21 cellular contexts compared by ENCODE assay signal in genomic region chr17:75902406-75902805, GRCh38. TPM values are rescaled to one million over a fixed set of nuclear protein-coding genes. Genes with fewer than 3 reads are reported as not detected.
A peak's percentile ranks its signal among the peaks of the same experiment; 100 is the strongest.
DNase-seq lines count a peak whose midpoint lies in the region; ATAC-seq, FAIRE-seq and TF ChIP-seq lines count a peak whose summit lies in the region.
"Had no signal": no experiment of that assay in that cellular context is flagged by ENCODE, and none has a peak within 500 bp of the region (broad histone marks: within the 10 kb centered on the region; RNA-seq: fewer than 3 reads in every experiment).

No MANE protein-coding gene starts in this region.

- H3K36me3 ChIP-seq in HepG2 (replicated peaks in 1 of 2; ENCODE audit: control insufficient read depth in 1 of 2, insufficient read depth in 2 of 2, low read length in 2 of 2) = peaks cover 28 to 53% of the 10 kb centered on the region in 2 experiments
- peaks cover 0 to 38% (median 13%) of the 10 kb centered on the region in 4 donors for H3K36me3 ChIP-seq in right lobe of liver
- peaks cover 67% of the 10 kb centered on the region for H3K36me3 ChIP-seq in NT2/D1 (ENCODE audit: insufficient read depth, insufficient read length, low read length)

- no peak for FAIRE-seq in HepG2 (lab: Jason Lieb, UNC)
- FAIRE-seq: A549, HTR-8/SVneo had no signal

- 97% methylated on average over 6 of the region's 6 CpGs for WGBS in HepG2 (ENCODE audit: low lambda C conversion rate)
- 98% methylated on average over 5 of the region's 6 CpGs for WGBS in right lobe of liver (ENCODE audit: insufficient coverage, low coverage, low lambda C conversion rate, missing lambda C conversion rate)

- no peak overlapping the region for H3K4me3 Mint-ChIP-seq in activated CD8-positive, alpha-beta memory T cell treated with anti-CD3 and anti-CD28 coated beads, Interleukin-2, amount 10 ng/mL, durations not matched to agents 7 days and 5 days
- H3K4me3 Mint-ChIP-seq in MCF 10A (ENCODE audit: unreplicated experiment) = no peak overlapping the region

- H3K9ac ChIP-seq in HepG2 (ENCODE audit: insufficient read depth, low read depth, low read length) (no peak overlapping the region), NT2/D1 (ENCODE audit: insufficient read length, low read depth) (peak overlapping the region; percentile 5)
- H3K9ac ChIP-seq: SK-N-SH had no signal

- peaks cover 8% of the 10 kb centered on the region for H3K36me3 Mint-ChIP-seq in activated CD8-positive, alpha-beta memory T cell treated with anti-CD3 and anti-CD28 coated beads, Interleukin-2, amount 10 ng/mL, durations not matched to agents 7 days and 5 days
- peaks cover 31% of the 10 kb centered on the region for H3K36me3 Mint-ChIP-seq in MCF 10A (ENCODE audit: insufficient read depth, unreplicated experiment)
- H3K36me3 Mint-ChIP-seq: IgD-negative memory B cell had no signal

- no peaks in the 10 kb centered on the region for H4K20me1 ChIP-seq in HepG2 (ENCODE audit: insufficient read depth, low read length)

- no peak overlapping the region for H3K4me2 ChIP-seq in HepG2 (ENCODE audit: low read depth, low read length)

- H3K4me3 ChIP-seq in HepG2 (replicated peaks in 1 of 3; ENCODE audit: insufficient read depth in 1 of 3, low read depth in 2 of 3, low read length in 3 of 3) (no peak overlapping the region), right lobe of liver (no peak overlapping the region), NT2/D1 (ENCODE audit: insufficient read length, low read depth) (no peak overlapping the region)
- H3K4me3 ChIP-seq: A549, HAP-1 had no signal

- POLR2A ChIA-PET in HepG2 (lab: Yijun Ruan, JAX) (interaction anchor here (0.5 to 7.7 kb wide), 5 partner anchors 10 to 101 kb away, joined by 4 to 95 read pairs (median 55); partner anchors contain the start of genes TRIM47 and WBP2), MCF 10A (lab: Yijun Ruan, JAX) (interaction anchor here (1.5 to 4.6 kb wide), 2 partner anchors 25 to 122 kb away, joined by 4 to 34 read pairs; partner anchors contain the start of gene TRIM47)

- DNase-seq in HepG2 (ENCODE audit: low spot score) = no peak
- no peak for DNase-seq in right lobe of liver
- DNase-seq in NT2/D1 (ENCODE audit: low read depth, low spot score) = no peak
- peak; percentile 55 for DNase-seq in kidney glomerular epithelial cell (lab: John Stamatoyannopoulos, UW)
- no peak for DNase-seq in activated CD8-positive, alpha-beta memory T cell treated with anti-CD3 and anti-CD28 coated beads, Interleukin-2, amount 10 ng/mL, durations not matched to agents 7 days and 5 days
- no peak for DNase-seq in MCF 10A (ENCODE audit: unreplicated experiment)
- DNase-seq in NCI-H446 treated with DMSO at 0.1 percent for 48 hours (lab: John Stamatoyannopoulos, UW) = no peak
- DNase-seq: C1 segment of cervical spinal cord, DMS79 treated with DMSO at 0.1 percent for 48 hours, NCI-H1105, NCI-H2081, NCI-H2171 treated with DMSO at 0.1 percent for 48 hours, NCI-H446, OCI-M1, SHP77 treated with DMSO at 0.1 percent for 48 hours, SK-N-SH had no signal

- no peak overlapping the region for H3K27ac ChIP-seq in HepG2 (ENCODE audit: extremely low read length, insufficient read depth, low read length)
- H3K27ac ChIP-seq in right lobe of liver = no peak overlapping the region
- H3K27ac ChIP-seq: A549 had no signal

- no peak overlapping the region for H2AFZ ChIP-seq in HepG2 (ENCODE audit: low read length)

- peaks cover 24% of the 10 kb centered on the region for H3K4me1 Mint-ChIP-seq in activated CD8-positive, alpha-beta memory T cell treated with anti-CD3 and anti-CD28 coated beads, Interleukin-2, amount 10 ng/mL, durations not matched to agents 7 days and 5 days
- no peaks in the 10 kb centered on the region for H3K4me1 Mint-ChIP-seq in MCF 10A (ENCODE audit: insufficient read depth, unreplicated experiment)

- no peaks in the 10 kb centered on the region for H3K9me3 ChIP-seq in HepG2 (ENCODE audit: low read length)
- no peaks in the 10 kb centered on the region for H3K9me3 ChIP-seq in right lobe of liver
- no peaks in the 10 kb centered on the region for H3K9me3 ChIP-seq in NT2/D1 (ENCODE audit: insufficient read depth, low read length)
- H3K9me3 ChIP-seq: A549, HAP-1, SK-N-SH had no signal

- no peaks in the 10 kb centered on the region for H3K27me3 Mint-ChIP-seq in activated CD8-positive, alpha-beta memory T cell treated with anti-CD3 and anti-CD28 coated beads, Interleukin-2, amount 10 ng/mL, durations not matched to agents 7 days and 5 days
- H3K27me3 Mint-ChIP-seq in MCF 10A (ENCODE audit: insufficient read depth, unreplicated experiment) = no peaks in the 10 kb centered on the region
- H3K27me3 Mint-ChIP-seq: IgD-negative memory B cell had no signal

- BruUV-seq in HepG2 (replicated peaks; lab: Mats Ljungman, UMichigan) (no TSS peak), MCF 10A (replicated peaks; lab: Mats Ljungman, UMichigan) (no TSS peak)

- CTCF ChIA-PET in HepG2 (lab: Yijun Ruan, JAX; ENCODE audit: low intra/inter-chr PET ratio, low total read pairs) = no interaction called here
- CTCF ChIA-PET in activated CD8-positive, alpha-beta memory T cell treated with anti-CD3 and anti-CD28 coated beads, Interleukin-2, amount 10 ng/mL, durations not matched to agents 7 days and 5 days (lab: Charles Lee) = interaction anchor here (0.6 to 5.8 kb wide), 3 partner anchors 27 to 99 kb away, joined by 3 to 102 read pairs (median 6); partner anchors contain the start of genes CDK3 and WBP2
- CTCF ChIA-PET in MCF 10A (lab: Yijun Ruan, JAX) = interaction anchor here (0.6 kb wide), 1 partner anchor 112 kb away, joined by 4 read pairs; no protein-coding TSS in a partner anchor

- no peak overlapping the region for H3K27ac Mint-ChIP-seq in activated CD8-positive, alpha-beta memory T cell treated with anti-CD3 and anti-CD28 coated beads, Interleukin-2, amount 10 ng/mL, durations not matched to agents 7 days and 5 days
- no peak overlapping the region for H3K27ac Mint-ChIP-seq in MCF 10A (ENCODE audit: low read depth, unreplicated experiment)

- TF ChIP-seq RAD21 in HepG2 (CRISPR knock-in tag; IDR thresholded peaks at IDR 0.05) = no peak

- H3K4me1 ChIP-seq in HepG2 (ENCODE audit: insufficient read depth, low read length) (peaks cover 38% of the 10 kb centered on the region), right lobe of liver (peaks cover 0 to 30% (median 6%) of the 10 kb centered on the region in 4 donors), NT2/D1 (ENCODE audit: insufficient read depth, insufficient read length) (peaks cover 19% of the 10 kb centered on the region)

- no peaks in the 10 kb centered on the region; a peak in 1 of 5 replicates for H3K27me3 ChIP-seq in HepG2 (ENCODE audit: control insufficient read depth in 1 of 2, insufficient read depth in 2 of 2, low read length in 2 of 2)
- no peaks in the 10 kb centered on the region for H3K27me3 ChIP-seq in right lobe of liver
- H3K27me3 ChIP-seq in NT2/D1 (ENCODE audit: insufficient read depth, insufficient read length) = no peaks in the 10 kb centered on the region

- H3K9me3 Mint-ChIP-seq in activated CD8-positive, alpha-beta memory T cell treated with anti-CD3 and anti-CD28 coated beads, Interleukin-2, amount 10 ng/mL, durations not matched to agents 7 days and 5 days (ENCODE audit: low read depth) = no peaks in the 10 kb centered on the region
- no peaks in the 10 kb centered on the region for H3K9me3 Mint-ChIP-seq in MCF 10A (ENCODE audit: unreplicated experiment)
- H3K9me3 Mint-ChIP-seq: IgD-negative memory B cell had no signal

- no peak for ATAC-seq in HepG2
- no peak for ATAC-seq in right lobe of liver
- ATAC-seq in activated CD8-positive, alpha-beta memory T cell treated with anti-CD3 and anti-CD28 coated beads, Interleukin-2, amount 10 ng/mL, durations not matched to agents 7 days and 5 days = no peak
- ATAC-seq in GM18861 (IDR thresholded peaks at IDR 0.05; ENCODE audit: unreplicated experiment) = no peak
- ATAC-seq: A549 had no signal

- in situ Hi-C loops in HepG2 (cut with HindIII; ENCODE audit: extremely low pct_ligation_motif_present, low pct_unique_long_range_greater_than_20kb) = no loop called here

- no peak for TF ChIP-seq CTCF in HepG2 (CRISPR knock-in tag; IDR thresholded peaks at IDR 0.05)
- TF ChIP-seq CTCF in right lobe of liver (IDR thresholded peaks at IDR 0.05) = no peak
- no peak for TF ChIP-seq CTCF in MCF 10A (IDR thresholded peaks at IDR 0.05; ENCODE audit: unreplicated experiment)

- TF ChIP-seq EP300 in HepG2 (IDR thresholded peaks at IDR 0.05; ENCODE audit: low read depth in 2 of 2, low read length in 2 of 2) (no peak), HepG2 (CRISPR knock-in tag; IDR thresholded peaks at IDR 0.05; ENCODE audit: borderline replicate concordance) (no peak)

- intact Hi-C loops in HepG2 (cut with micrococcal nuclease; ENCODE audit: unreplicated experiment) (no loop called here), right lobe of liver (cut with DNase I) (no loop called here), MCF 10A (cut with micrococcal nuclease) (no loop called here)

- peaks cover 19% of the 10 kb centered on the region for H3K79me2 ChIP-seq in HepG2 (ENCODE audit: insufficient read depth, low read length)

- TF ChIP-seq POLR2A in HepG2 (IDR thresholded peaks at IDR 0.05; ENCODE audit: insufficient read depth in 1 of 2, low read depth in 2 of 2, low read length in 2 of 2) = no peak
- TF ChIP-seq POLR2A in right lobe of liver (IDR thresholded peaks at IDR 0.05) = no peak

RNA-seq across cellular contexts. Expression of gene MRPL38, which starts 2.3 kb away (rescaled TPM):
- 88.8 and 125 TPM in 2 replicates for total RNA-seq in HepG2 (2016; rRNA removed; fragmentation: Illumina TruSeq; extraction: Trizol)
- 53.2 and 53.6 TPM in 2 replicates for total RNA-seq in HepG2 (2016; cell fraction: cytosol; rRNA removed; fragmentation: Illumina TruSeq; extraction: Trizol; ENCODE audit: low read depth)
- 73.5 and 128 TPM in 2 replicates for total RNA-seq in HepG2 (2016; cell fraction: insoluble cytoplasmic fraction; rRNA removed; fragmentation: Illumina TruSeq; extraction: Trizol)
- 62.4 and 67.5 TPM in 2 replicates for total RNA-seq in HepG2 (2016; cell fraction: membrane; rRNA removed; fragmentation: Illumina TruSeq; extraction: Trizol)
- total RNA-seq in HepG2 (2016; cell fraction: nucleus; rRNA removed; fragmentation: Illumina TruSeq; extraction: Trizol) = 71.0 and 89.4 TPM in 2 replicates
- 83.7 and 91.0 TPM in 2 replicates for polyA plus RNA-seq in HepG2 (2011; rRNA removed)
- 36.5 and 58.7 TPM in 2 replicates for polyA plus RNA-seq in HepG2 (2011; cell fraction: cytosol; rRNA removed)
- polyA plus RNA-seq in HepG2 (2011; cell fraction: nucleus; rRNA removed) = 354 and 357 TPM in 2 replicates
- 56.1 and 67.2 TPM in 2 replicates for polyA plus RNA-seq in HepG2 (2012)
- 36.0 and 42.4 TPM in 2 replicates for polyA plus RNA-seq in HepG2 (2016; cell fraction: cytosol; fragmentation: Illumina TruSeq; extraction: Trizol; ENCODE audit: low read depth)
- 69.7 and 88.6 TPM in 2 replicates for polyA plus RNA-seq in HepG2 (2016; cell fraction: insoluble cytoplasmic fraction; fragmentation: Illumina TruSeq; extraction: Trizol; ENCODE audit: low read depth)
- 48.5 and 49.3 TPM in 2 replicates for polyA plus RNA-seq in HepG2 (2016; cell fraction: membrane; fragmentation: Illumina TruSeq; extraction: Trizol; ENCODE audit: low read depth)
- 191 and 212 TPM in 2 replicates for polyA plus RNA-seq in HepG2 (2016; cell fraction: nucleus; fragmentation: Illumina TruSeq; extraction: Trizol; ENCODE audit: insufficient read depth, low read depth)
- polyA minus RNA-seq in HepG2 (2011; rRNA and poly(A)+ RNA removed; ENCODE audit: low replicate concordance) = 110 and 142 TPM in 2 replicates
- 44.8 and 58.7 TPM in 2 replicates for polyA minus RNA-seq in HepG2 (2011; cell fraction: cytosol; rRNA and poly(A)+ RNA removed)
- polyA minus RNA-seq in HepG2 (2011; cell fraction: nucleus; rRNA and poly(A)+ RNA removed) = 57.4 and 57.8 TPM in 2 replicates
- total RNA-seq in right lobe of liver = 10 to 100 TPM; 46.1 to 79.8 (median 57.3) TPM
- total RNA-seq in activated CD8-positive, alpha-beta memory T cell treated with anti-CD3 and anti-CD28 coated beads, Interleukin-2, amount 10 ng/mL, durations not matched to agents 7 days and 5 days = 100 to 1,000 TPM; 115 to 139 TPM
- total RNA-seq in MCF 10A (2022) = 97.9 and 111 TPM in 2 replicates

RNA-seq across cellular contexts. Expression of gene TRIM65, which starts 5.7 kb away (rescaled TPM):
- total RNA-seq in HepG2 (2016; rRNA removed; fragmentation: Illumina TruSeq; extraction: Trizol) = 22.4 and 24.6 TPM in 2 replicates
- 3.6 and 3.8 TPM in 2 replicates for total RNA-seq in HepG2 (2016; cell fraction: cytosol; rRNA removed; fragmentation: Illumina TruSeq; extraction: Trizol; ENCODE audit: low read depth)
- 23.0 and 23.6 TPM in 2 replicates for total RNA-seq in HepG2 (2016; cell fraction: insoluble cytoplasmic fraction; rRNA removed; fragmentation: Illumina TruSeq; extraction: Trizol)
- total RNA-seq in HepG2 (2016; cell fraction: membrane; rRNA removed; fragmentation: Illumina TruSeq; extraction: Trizol) = 8.9 and 9.0 TPM in 2 replicates
- 11.5 and 14.9 TPM in 2 replicates for total RNA-seq in HepG2 (2016; cell fraction: nucleus; rRNA removed; fragmentation: Illumina TruSeq; extraction: Trizol)
- 10.3 and 15.2 TPM in 2 replicates for polyA plus RNA-seq in HepG2 (2011; rRNA removed)
- 10.5 and 11.9 TPM in 2 replicates for polyA plus RNA-seq in HepG2 (2011; cell fraction: cytosol; rRNA removed)
- 14.3 and 15.6 TPM in 2 replicates for polyA plus RNA-seq in HepG2 (2011; cell fraction: nucleus; rRNA removed)
- polyA plus RNA-seq in HepG2 (2012) = 9.0 and 10.3 TPM in 2 replicates
- 2.4 and 2.5 TPM in 2 replicates for polyA plus RNA-seq in HepG2 (2016; cell fraction: cytosol; fragmentation: Illumina TruSeq; extraction: Trizol; ENCODE audit: low read depth)
- 18.6 and 20.0 TPM in 2 replicates for polyA plus RNA-seq in HepG2 (2016; cell fraction: insoluble cytoplasmic fraction; fragmentation: Illumina TruSeq; extraction: Trizol; ENCODE audit: low read depth)
- polyA plus RNA-seq in HepG2 (2016; cell fraction: membrane; fragmentation: Illumina TruSeq; extraction: Trizol; ENCODE audit: low read depth) = 5.1 and 5.7 TPM in 2 replicates
- 31.5 and 31.7 TPM in 2 replicates for polyA plus RNA-seq in HepG2 (2016; cell fraction: nucleus; fragmentation: Illumina TruSeq; extraction: Trizol; ENCODE audit: insufficient read depth, low read depth)
- 13.4 and 15.0 TPM in 2 replicates for polyA minus RNA-seq in HepG2 (2011; rRNA and poly(A)+ RNA removed; ENCODE audit: low replicate concordance)
- polyA minus RNA-seq in HepG2 (2011; cell fraction: cytosol; rRNA and poly(A)+ RNA removed) = 8.8 and 8.9 TPM in 2 replicates
- polyA minus RNA-seq in HepG2 (2011; cell fraction: nucleus; rRNA and poly(A)+ RNA removed) = 4.0 and 5.3 TPM in 2 replicates
- total RNA-seq in right lobe of liver = 1 to 10 TPM; 5.9 to 8.1 (median 7.6) TPM
- 10 to 100 TPM; 33.3 to 33.6 TPM for total RNA-seq in activated CD8-positive, alpha-beta memory T cell treated with anti-CD3 and anti-CD28 coated beads, Interleukin-2, amount 10 ng/mL, durations not matched to agents 7 days and 5 days
- total RNA-seq in MCF 10A (2022) = 15.9 and 17.4 TPM in 2 replicates

RNA-seq across cellular contexts. Expression of gene TRIM47, which starts 24.0 kb away (rescaled TPM):
- 59.7 and 82.0 TPM in 2 replicates for total RNA-seq in HepG2 (2016; rRNA removed; fragmentation: Illumina TruSeq; extraction: Trizol)
- total RNA-seq in HepG2 (2016; cell fraction: cytosol; rRNA removed; fragmentation: Illumina TruSeq; extraction: Trizol; ENCODE audit: low read depth) = 24.8 and 27.6 TPM in 2 replicates
- 52.0 and 87.1 TPM in 2 replicates for total RNA-seq in HepG2 (2016; cell fraction: insoluble cytoplasmic fraction; rRNA removed; fragmentation: Illumina TruSeq; extraction: Trizol)
- total RNA-seq in HepG2 (2016; cell fraction: membrane; rRNA removed; fragmentation: Illumina TruSeq; extraction: Trizol) = 34.8 and 37.7 TPM in 2 replicates
- total RNA-seq in HepG2 (2016; cell fraction: nucleus; rRNA removed; fragmentation: Illumina TruSeq; extraction: Trizol) = 65.7 and 73.6 TPM in 2 replicates
- polyA plus RNA-seq in HepG2 (2011; rRNA removed) = 33.5 and 45.8 TPM in 2 replicates
- 29.2 and 33.8 TPM in 2 replicates for polyA plus RNA-seq in HepG2 (2011; cell fraction: cytosol; rRNA removed)
- polyA plus RNA-seq in HepG2 (2011; cell fraction: nucleus; rRNA removed) = 126 and 158 TPM in 2 replicates
- 46.3 and 58.3 TPM in 2 replicates for polyA plus RNA-seq in HepG2 (2012)
- polyA plus RNA-seq in HepG2 (2016; cell fraction: cytosol; fragmentation: Illumina TruSeq; extraction: Trizol; ENCODE audit: low read depth) = 11.8 and 13.6 TPM in 2 replicates
- polyA plus RNA-seq in HepG2 (2016; cell fraction: insoluble cytoplasmic fraction; fragmentation: Illumina TruSeq; extraction: Trizol; ENCODE audit: low read depth) = 67.4 and 93.5 TPM in 2 replicates
- 24.7 and 30.6 TPM in 2 replicates for polyA plus RNA-seq in HepG2 (2016; cell fraction: membrane; fragmentation: Illumina TruSeq; extraction: Trizol; ENCODE audit: low read depth)
- polyA plus RNA-seq in HepG2 (2016; cell fraction: nucleus; fragmentation: Illumina TruSeq; extraction: Trizol; ENCODE audit: insufficient read depth, low read depth) = 129 and 138 TPM in 2 replicates
- polyA minus RNA-seq in HepG2 (2011; rRNA and poly(A)+ RNA removed; ENCODE audit: low replicate concordance) = 24.4 and 64.0 TPM in 2 replicates
- polyA minus RNA-seq in HepG2 (2011; cell fraction: cytosol; rRNA and poly(A)+ RNA removed) = 30.4 and 41.4 TPM in 2 replicates
- 31.9 and 40.8 TPM in 2 replicates for polyA minus RNA-seq in HepG2 (2011; cell fraction: nucleus; rRNA and poly(A)+ RNA removed)
- total RNA-seq in right lobe of liver = 10 to 100 TPM in 5 of 6 experiments, 1 to 10 TPM in 1; 9.1 to 27.0 (median 21.5) TPM
- 10 to 100 TPM; 13.4 to 24.3 TPM for total RNA-seq in activated CD8-positive, alpha-beta memory T cell treated with anti-CD3 and anti-CD28 coated beads, Interleukin-2, amount 10 ng/mL, durations not matched to agents 7 days and 5 days
- total RNA-seq in MCF 10A (2022) = 23.6 and 25.7 TPM in 2 replicates

RNA-seq across cellular contexts. Expression of gene FBF1, which starts 38.4 kb away (rescaled TPM):
- total RNA-seq in HepG2 (2016; rRNA removed; fragmentation: Illumina TruSeq; extraction: Trizol) = 3.5 and 8.1 TPM in 2 replicates
- total RNA-seq in HepG2 (2016; cell fraction: cytosol; rRNA removed; fragmentation: Illumina TruSeq; extraction: Trizol; ENCODE audit: low read depth) = 9.1 and 11.4 TPM in 2 replicates
- 2.6 and 8.5 TPM in 2 replicates for total RNA-seq in HepG2 (2016; cell fraction: insoluble cytoplasmic fraction; rRNA removed; fragmentation: Illumina TruSeq; extraction: Trizol)
- 4.8 and 6.0 TPM in 2 replicates for total RNA-seq in HepG2 (2016; cell fraction: membrane; rRNA removed; fragmentation: Illumina TruSeq; extraction: Trizol)
- total RNA-seq in HepG2 (2016; cell fraction: nucleus; rRNA removed; fragmentation: Illumina TruSeq; extraction: Trizol) = 10.2 TPM in 2 replicates
- polyA plus RNA-seq in HepG2 (2011; rRNA removed) = 2.4 and 2.7 TPM in 2 replicates
- 0.77 and 1.5 TPM in 2 replicates for polyA plus RNA-seq in HepG2 (2011; cell fraction: cytosol; rRNA removed)
- polyA plus RNA-seq in HepG2 (2011; cell fraction: nucleus; rRNA removed) = 17.0 and 21.4 TPM in 2 replicates
- 1.5 and 1.6 TPM in 2 replicates for polyA plus RNA-seq in HepG2 (2012)
- polyA plus RNA-seq in HepG2 (2016; cell fraction: cytosol; fragmentation: Illumina TruSeq; extraction: Trizol; ENCODE audit: low read depth) = 1.0 and 1.8 TPM in 2 replicates
- 1.8 and 3.2 TPM in 2 replicates for polyA plus RNA-seq in HepG2 (2016; cell fraction: insoluble cytoplasmic fraction; fragmentation: Illumina TruSeq; extraction: Trizol; ENCODE audit: low read depth)
- polyA plus RNA-seq in HepG2 (2016; cell fraction: membrane; fragmentation: Illumina TruSeq; extraction: Trizol; ENCODE audit: low read depth) = 1.5 and 2.3 TPM in 2 replicates
- polyA plus RNA-seq in HepG2 (2016; cell fraction: nucleus; fragmentation: Illumina TruSeq; extraction: Trizol; ENCODE audit: insufficient read depth, low read depth) = 19.0 and 21.2 TPM in 2 replicates
- polyA minus RNA-seq in HepG2 (2011; rRNA and poly(A)+ RNA removed; ENCODE audit: low replicate concordance) = 2.2 and 13.0 TPM in 2 replicates
- polyA minus RNA-seq in HepG2 (2011; cell fraction: cytosol; rRNA and poly(A)+ RNA removed) = 1.2 and 2.1 TPM in 2 replicates
- 6.3 and 6.5 TPM in 2 replicates for polyA minus RNA-seq in HepG2 (2011; cell fraction: nucleus; rRNA and poly(A)+ RNA removed)
- total RNA-seq in right lobe of liver = 1 to 10 TPM in 5 of 6 experiments, under 1 TPM in 1; 0.86 to 3.1 (median 2.7) TPM
- 10 to 100 TPM; 26.6 to 36.7 TPM for total RNA-seq in activated CD8-positive, alpha-beta memory T cell treated with anti-CD3 and anti-CD28 coated beads, Interleukin-2, amount 10 ng/mL, durations not matched to agents 7 days and 5 days
- 14.0 and 18.8 TPM in 2 replicates for total RNA-seq in MCF 10A (2022)

RNA-seq across cellular contexts. Expression of gene WBP2, which starts 47.3 kb away (rescaled TPM):
- total RNA-seq in HepG2 (2016; rRNA removed; fragmentation: Illumina TruSeq; extraction: Trizol) (28.2 and 29.2 TPM in 2 replicates), right lobe of liver (10 to 100 TPM; 57.5 to 99.2 (median 68.7) TPM), MCF 10A (2022) (55.7 and 97.9 TPM in 2 replicates)
- 15.4 and 19.3 TPM in 2 replicates for total RNA-seq in HepG2 (2016; cell fraction: cytosol; rRNA removed; fragmentation: Illumina TruSeq; extraction: Trizol; ENCODE audit: low read depth)
- 23.5 and 33.2 TPM in 2 replicates for total RNA-seq in HepG2 (2016; cell fraction: insoluble cytoplasmic fraction; rRNA removed; fragmentation: Illumina TruSeq; extraction: Trizol)
- total RNA-seq in HepG2 (2016; cell fraction: membrane; rRNA removed; fragmentation: Illumina TruSeq; extraction: Trizol) = 22.1 and 25.3 TPM in 2 replicates
- total RNA-seq in HepG2 (2016; cell fraction: nucleus; rRNA removed; fragmentation: Illumina TruSeq; extraction: Trizol) = 17.9 and 23.5 TPM in 2 replicates
- 29.5 and 34.6 TPM in 2 replicates for polyA plus RNA-seq in HepG2 (2011; rRNA removed)
- polyA plus RNA-seq in HepG2 (2011; cell fraction: cytosol; rRNA removed) = 24.9 and 26.1 TPM in 2 replicates
- polyA plus RNA-seq in HepG2 (2011; cell fraction: nucleus; rRNA removed) = 77.1 and 77.4 TPM in 2 replicates
- polyA plus RNA-seq in HepG2 (2012) = 95.2 and 97.1 TPM in 2 replicates
- 14.4 and 17.2 TPM in 2 replicates for polyA plus RNA-seq in HepG2 (2016; cell fraction: cytosol; fragmentation: Illumina TruSeq; extraction: Trizol; ENCODE audit: low read depth)
- 51.6 and 76.7 TPM in 2 replicates for polyA plus RNA-seq in HepG2 (2016; cell fraction: insoluble cytoplasmic fraction; fragmentation: Illumina TruSeq; extraction: Trizol; ENCODE audit: low read depth)
- polyA plus RNA-seq in HepG2 (2016; cell fraction: membrane; fragmentation: Illumina TruSeq; extraction: Trizol; ENCODE audit: low read depth) = 27.3 and 29.7 TPM in 2 replicates
- 87.1 and 89.4 TPM in 2 replicates for polyA plus RNA-seq in HepG2 (2016; cell fraction: nucleus; fragmentation: Illumina TruSeq; extraction: Trizol; ENCODE audit: insufficient read depth, low read depth)
- polyA minus RNA-seq in HepG2 (2011; rRNA and poly(A)+ RNA removed; ENCODE audit: low replicate concordance) = 39.8 and 42.3 TPM in 2 replicates
- 35.5 and 39.9 TPM in 2 replicates for polyA minus RNA-seq in HepG2 (2011; cell fraction: cytosol; rRNA and poly(A)+ RNA removed)
- polyA minus RNA-seq in HepG2 (2011; cell fraction: nucleus; rRNA and poly(A)+ RNA removed) = 30.1 and 38.2 TPM in 2 replicates
- 10 to 100 TPM; 71.3 to 79.1 TPM for total RNA-seq in activated CD8-positive, alpha-beta memory T cell treated with anti-CD3 and anti-CD28 coated beads, Interleukin-2, amount 10 ng/mL, durations not matched to agents 7 days and 5 days
